Comparison of ENCODE assay signal across 28 cellular contexts in genomic region chr16:52434224-52434623, GRCh38.
"Had no signal": no experiment of that assay in that cellular context is flagged by ENCODE, and none has a peak within 500 bp of the region (broad histone marks: within the 10 kb centered on the region; RNA-seq: fewer than 3 reads in every experiment).

No MANE protein-coding gene starts in this region.

- H3K36me3 ChIP-seq: colonic mucosa, esophagus squamous epithelium, gastrocnemius medialis, heart left ventricle, left lung, lower lobe of right lung had no signal

- H3K27me3 Mint-ChIP-seq: dendritic cell treated with granulocyte-macrophage colony-stimulating factor and Interleukin-4, amounts not matched to agents 40 ng/mL and 50 ng/mL, for 4 days; effector memory CD8-positive, alpha-beta T cell; naive B cell had no signal

- H3K4me3 ChIP-seq: colonic mucosa, esophagus squamous epithelium, gastrocnemius medialis, heart left ventricle, hepatocyte, left lung, lower lobe of right lung, mucosa of descending colon had no signal

- H3K27ac ChIP-seq: colonic mucosa, epithelial cell of prostate, esophagus squamous epithelium, gastrocnemius medialis, heart left ventricle, hepatocyte, left lung, lower lobe of right lung had no signal

- H3K9me3 Mint-ChIP-seq: dendritic cell treated with granulocyte-macrophage colony-stimulating factor and Interleukin-4, amounts not matched to agents 40 ng/mL and 50 ng/mL, for 4 days; endodermal cell; mesothelial cell of epicardium; naive B cell had no signal

- H3K27ac Mint-ChIP-seq: dendritic cell treated with granulocyte-macrophage colony-stimulating factor and Interleukin-4, amounts not matched to agents 40 ng/mL and 50 ng/mL, for 4 days; effector memory CD8-positive, alpha-beta T cell; endodermal cell; immature natural killer cell; mesothelial cell of epicardium; naive B cell had no signal

- H3K36me3 Mint-ChIP-seq: immature natural killer cell, mesothelial cell of epicardium, naive B cell had no signal

- H3K9me3 ChIP-seq: colonic mucosa, esophagus squamous epithelium, gastrocnemius medialis, heart left ventricle, left lung, lower lobe of right lung, mucosa of descending colon had no signal

- ATAC-seq: effector memory CD8-positive, alpha-beta T cell; esophagus mucosa; gastrocnemius medialis; heart left ventricle; left lung; left ventricle myocardium superior; lower lobe of right lung; mucosa of descending colon had no signal

- H3K4me1 ChIP-seq: colonic mucosa, esophagus squamous epithelium, gastrocnemius medialis, heart left ventricle, left lung, lower lobe of right lung had no signal

- H3K4me1 Mint-ChIP-seq: immature natural killer cell, naive B cell had no signal

- FAIRE-seq: endometrium, kidney had no signal

- H3K4me3 Mint-ChIP-seq: dendritic cell treated with granulocyte-macrophage colony-stimulating factor and Interleukin-4, amounts not matched to agents 40 ng/mL and 50 ng/mL, for 4 days; effector memory CD8-positive, alpha-beta T cell; endodermal cell; immature natural killer cell; mesothelial cell of epicardium; naive B cell had no signal

- H3K4me2 ChIP-seq: hepatocyte had no signal

- H2AFZ ChIP-seq: hepatocyte had no signal

- H3K79me2 ChIP-seq: hepatocyte had no signal

- DNase-seq: colonic mucosa; cortex of kidney; effector CD8-positive, alpha-beta T cell; effector memory CD8-positive, alpha-beta T cell; endodermal cell; erythroblast; esophagus squamous epithelium; foreskin fibroblast; foreskin melanocyte; gastrocnemius medialis; heart left ventricle; hypothalamus; immature natural killer cell; islet precursor cell; kidney; kidney glomerular epithelial cell; left lung; left ventricle myocardium superior; lower lobe of right lung; mesenchymal stem cell; mucosa of descending colon; naive B cell had no signal

- H3K27me3 ChIP-seq: colonic mucosa, esophagus squamous epithelium, gastrocnemius medialis, heart left ventricle, hepatocyte, left lung had no signal
